In genomic region chr3:81378552-81379288, GRCh38 we compare ENCODE assay signal across 20 cellular contexts.
"Had no signal": no experiment of that assay in that cellular context is flagged by ENCODE, and none has a peak within 500 bp of the region (broad histone marks: within the 10 kb centered on the region; RNA-seq: fewer than 3 reads in every experiment).

No MANE protein-coding gene starts in this region.

- H3K9me3 Mint-ChIP-seq: endodermal cell, neural progenitor cell had no signal

- H3K4me2 ChIP-seq: hepatocyte, neural progenitor cell had no signal

- H3K27ac Mint-ChIP-seq: endodermal cell; natural killer cell treated with Interleukin-12 subunit alpha and Interleukin-12 subunit beta and Interleukin-15 and Interleukin-18, amount 100 ng/mL, for 72 hours; neural progenitor cell had no signal

- H3K27me3 ChIP-seq: foreskin keratinocyte, hepatocyte, neural progenitor cell, ovary, right atrium auricular region had no signal

- H3K79me2 ChIP-seq: hepatocyte had no signal

- H3K36me3 Mint-ChIP-seq: neural progenitor cell had no signal

- H3K4me3 ChIP-seq: hepatocyte, lung, neural progenitor cell, ovary, right atrium auricular region had no signal

- H3K9ac ChIP-seq: neural progenitor cell had no signal

- ATAC-seq: foreskin keratinocyte; left colon; left ventricle myocardium superior; natural killer cell treated with Interleukin-12 subunit alpha and Interleukin-12 subunit beta and Interleukin-15 and Interleukin-18, amount 100 ng/mL, for 72 hours had no signal

- H3K27ac ChIP-seq: foreskin keratinocyte, hepatocyte, neural progenitor cell, ovary, right atrium auricular region had no signal

- DNase-seq: effector CD4-positive, alpha-beta T cell; endodermal cell; foreskin keratinocyte; left colon; left ventricle myocardium superior; mesenchymal stem cell; midbrain; nucleus accumbens; ovary; small intestine; stimulated activated CD4-positive, alpha-beta T cell treated with anti-CD3 and anti-CD28 coated beads, Interleukin-12 subunit alpha, Interleukin-12 subunit beta, amount 100 ng/mL, for 4 hours; stimulated activated CD4-positive, alpha-beta T cell treated with anti-CD3 and anti-CD28 coated beads, Interleukin-2, amount 100 ng/mL, for 48 hours; stimulated activated naive CD4-positive, alpha-beta T cell treated with Interleukin-2 at 50 U/mL for 16 hours; trophoblast cell had no signal

- H3K4me1 ChIP-seq: foreskin keratinocyte, neural progenitor cell, right atrium auricular region had no signal

- H3K9me3 ChIP-seq: ovary had no signal

- H3K4me1 Mint-ChIP-seq: neural progenitor cell had no signal

- FAIRE-seq: endothelial cell of umbilical vein, small intestine had no signal

- H3K36me3 ChIP-seq: neural progenitor cell, ovary, right atrium auricular region had no signal

- H3K27me3 Mint-ChIP-seq: natural killer cell treated with Interleukin-12 subunit alpha and Interleukin-12 subunit beta and Interleukin-15 and Interleukin-18, amount 100 ng/mL, for 72 hours had no signal

- H2AFZ ChIP-seq: hepatocyte, neural progenitor cell had no signal

- H3K4me3 Mint-ChIP-seq: endodermal cell; natural killer cell treated with Interleukin-12 subunit alpha and Interleukin-12 subunit beta and Interleukin-15 and Interleukin-18, amount 100 ng/mL, for 72 hours; neural progenitor cell had no signal
